ENCODE assay signal across 1 cellular context in genomic region chr5:132815454-132815853, GRCh38.
A peak's percentile ranks its signal among the peaks of the same experiment; 100 is the strongest.
TF ChIP-seq lines count a peak whose summit lies in the region.

No MANE protein-coding gene starts in this region.

TF ChIP-seq in HEK293, 187 proteins besides CTCF, POLR2A, EP300 and RAD21 (continued from another document):
- TF ChIP-seq ZFP69B (tag by site-specific recombination; IDR thresholded peaks at IDR 0.05) (0 out of 2 replicates have a peak, but pooled peaks have one; percentile 16), ZNF629 (tag by site-specific recombination; IDR thresholded peaks at IDR 0.05) (peak; percentile 69), PRDM6 (tag by site-specific recombination; IDR thresholded peaks at IDR 0.05) (peak; percentile 86), ZNF10 (tag by site-specific recombination; IDR thresholded peaks at IDR 0.05) (peak; percentile 96), PBX3 (CRISPR knock-in tag; IDR thresholded peaks at IDR 0.05) (no peak), ATF2 (tag by site-specific recombination; IDR thresholded peaks at IDR 0.05; ENCODE audit: low read depth) (peak; percentile 75), BCL11B (tag by site-specific recombination; IDR thresholded peaks at IDR 0.05; ENCODE audit: low read depth) (0 out of 2 replicates have a peak, but pooled peaks have one; percentile 37), ZNF660 (tag by site-specific recombination; IDR thresholded peaks at IDR 0.05) (no peak), ZBTB17 (tag by site-specific recombination; IDR thresholded peaks at IDR 0.05) (peak; percentile 39; the same call in 1 of the 2 replicates), ZEB2 (tag by site-specific recombination; IDR thresholded peaks at IDR 0.05) (peak; percentile 67; the same call in 1 of the 2 replicates), ZNF274 (IDR thresholded peaks at IDR 0.05; ENCODE audit: low read length) (no peak), ZNF274 (tag by site-specific recombination; IDR thresholded peaks at IDR 0.05; ENCODE audit: borderline replicate concordance) (no peak)
